In the genomic region with DNA sequence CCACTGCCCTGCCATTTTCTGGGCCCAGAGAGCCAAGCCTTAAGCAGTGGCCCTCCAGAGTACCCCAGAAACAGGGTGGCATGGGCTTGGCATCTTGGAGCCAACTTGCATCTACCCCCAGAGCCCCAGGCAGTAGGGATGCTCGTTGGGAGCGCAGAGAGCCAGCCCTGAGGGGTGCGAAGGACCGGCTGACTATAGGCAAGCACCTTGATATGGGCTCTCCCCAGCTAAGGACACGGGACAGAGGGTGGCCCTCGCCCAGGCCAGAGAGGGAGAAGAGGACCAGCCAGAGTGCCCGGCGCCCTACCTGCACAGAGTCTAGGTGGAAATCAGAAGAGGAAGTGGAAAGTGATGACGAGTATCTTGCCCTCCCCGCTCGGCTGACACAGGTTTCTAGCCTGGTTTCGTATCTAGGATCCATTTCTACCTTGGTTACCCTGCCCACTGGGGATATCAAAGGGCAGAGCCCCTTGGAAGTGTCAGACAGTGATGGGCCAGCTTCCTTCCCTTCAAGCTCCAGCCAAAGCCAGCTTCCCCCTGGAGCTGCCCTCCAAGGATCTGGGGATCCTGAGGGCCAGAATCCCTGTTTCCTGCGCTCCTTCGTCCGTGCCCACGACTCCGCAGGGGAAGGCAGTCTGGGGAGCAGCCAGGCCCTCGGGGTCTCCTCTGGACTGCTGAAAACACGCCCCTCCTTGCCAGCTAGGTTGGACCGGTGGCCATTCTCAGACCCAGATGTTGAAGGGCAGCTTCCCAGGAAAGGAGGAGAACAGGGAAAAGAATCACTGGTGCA, we compare ENCODE assay signal across 12 cellular contexts. TPM values are rescaled to one million over a fixed set of nuclear protein-coding genes. Genes with fewer than 3 reads are reported as not detected.
A peak's percentile ranks its signal among the peaks of the same experiment; 100 is the strongest.
DNase-seq lines count a peak whose midpoint lies in the region; ATAC-seq and TF ChIP-seq lines count a peak whose summit lies in the region.
"Had no signal": no experiment of that assay in that cellular context is flagged by ENCODE, and none has a peak within 500 bp of the region (broad histone marks: within the 10 kb centered on the region; RNA-seq: fewer than 3 reads in every experiment).

No MANE protein-coding gene starts in this region.

- WGBS in testis, 2 donors = 92 to 94% methylated on average over 14 to 20 of the region's 20 CpGs

- H3K36me3 ChIP-seq in Karpas-422 (ENCODE audit: insufficient read depth, low read length) (peaks cover 43% of the 10 kb centered on the region), gastrocnemius medialis (peaks cover 0 to 24% of the 10 kb centered on the region in 2 donors), testis (ENCODE audit: low read depth, missing control alignments) (no peaks in the 10 kb centered on the region)

- no peak overlapping the region for H3K4me3 ChIP-seq in Karpas-422 (ENCODE audit: low read length)
- H3K4me3 ChIP-seq in gastrocnemius medialis = no peak overlapping the region
- no peak overlapping the region for H3K4me3 ChIP-seq in foreskin fibroblast (ENCODE audit: low read depth in 1 of 2, low read length in 2 of 2)
- no peak overlapping the region for H3K4me3 ChIP-seq in testis
- H3K4me3 ChIP-seq: right lobe of liver, SK-N-MC had no signal

- H3K27ac ChIP-seq in Karpas-422 (ENCODE audit: low read length) = no peak overlapping the region
- peak overlapping the region; percentile 38 to 90 (median 81) for H3K27ac ChIP-seq in gastrocnemius medialis
- no peak overlapping the region for H3K27ac ChIP-seq in testis
- H3K27ac ChIP-seq: right lobe of liver, SK-N-MC had no signal

- no peaks in the 10 kb centered on the region for H3K9me2 ChIP-seq in Karpas-422 (replicated peaks; ENCODE audit: insufficient read depth, low read length)

- TF ChIP-seq POLR2A in gastrocnemius medialis (IDR thresholded peaks at IDR 0.05) (no peak), testis (IDR thresholded peaks at IDR 0.05) (no peak)

- H3K9ac ChIP-seq in Karpas-422 (ENCODE audit: low read length) = no peak overlapping the region

- peak; percentile 50 for ATAC-seq in GM21515 (IDR thresholded peaks at IDR 0.05; ENCODE audit: unreplicated experiment)
- ATAC-seq in gastrocnemius medialis = no peak
- ATAC-seq in HG03378 (IDR thresholded peaks at IDR 0.05; ENCODE audit: unreplicated experiment) = no peak

- in situ Hi-C loops in gastrocnemius medialis (cut with MboI; ENCODE audit: low sequenced_read_pairs in 4 of 4) = loop anchor here in 2 of 4 donors (10.0 to 25.0 kb wide), 2 partner anchors 52 to 365 kb away; partner anchors contain the start of gene SPRED2 (in 1 of the 2)

- TF ChIP-seq CTCF in gastrocnemius medialis (IDR thresholded peaks at IDR 0.05 in 4 of 5, conservative IDR thresholded peaks at IDR 0.05 in 1 of 5) (no peak), foreskin fibroblast (IDR thresholded peaks at IDR 0.05; ENCODE audit: low read depth, low read length) (no peak), testis (IDR thresholded peaks at IDR 0.05) (no peak)

- H3K9me3 ChIP-seq in Karpas-422 (ENCODE audit: low read length) = no peaks in the 10 kb centered on the region
- H3K9me3 ChIP-seq in gastrocnemius medialis = no peaks in the 10 kb centered on the region
- H3K9me3 ChIP-seq in testis = no peaks in the 10 kb centered on the region
- H3K9me3 ChIP-seq: right lobe of liver had no signal

- no peaks in the 10 kb centered on the region; the same call in 1 of the 2 replicates for H4K20me1 ChIP-seq in Karpas-422 (ENCODE audit: insufficient read depth, low read depth, low read length)

- intact Hi-C loops in gastrocnemius medialis (cut with DNase I; ENCODE audit: low total_unique reads) = loop anchor here (5.0 kb wide), 1 partner anchor 155 kb away; the partner anchor contains the start of gene ACTR2
- intact Hi-C loops in testis (cut with DNase I; ENCODE audit: low total_unique reads) = loop anchor here (2.0 kb wide), 1 partner anchor 52 kb away; no protein-coding TSS in a partner anchor

- peak; percentile 45 for DNase-seq in activated effector memory CD4-positive, alpha-beta T cell treated with anti-CD3 and anti-CD28 coated beads, Interleukin-2, amount 50 U/mL, for 16 hours
- DNase-seq in activated effector memory CD4-positive, alpha-beta T cell treated with Interleukin-2 at 50 U/mL for 16 hours = no peak
- DNase-seq in Karpas-422 (peak; percentile 68), gastrocnemius medialis (no peak), foreskin fibroblast (no peak), testis (no peak)
- DNase-seq: MV-4-11, NCI-H524 treated with DMSO at 0.1 percent for 48 hours had no signal

- H2AFZ ChIP-seq in Karpas-422 (ENCODE audit: low read length) = no peak overlapping the region

- H3K27me3 ChIP-seq in Karpas-422 (ENCODE audit: low read length) (no peaks in the 10 kb centered on the region), gastrocnemius medialis (no peaks in the 10 kb centered on the region), testis (no peaks in the 10 kb centered on the region)
- H3K27me3 ChIP-seq: right lobe of liver had no signal

- peaks cover 29% of the 10 kb centered on the region for H3K79me2 ChIP-seq in Karpas-422 (ENCODE audit: low read length)

- H3K4me1 ChIP-seq in Karpas-422 (ENCODE audit: low read length) (peaks cover 9% of the 10 kb centered on the region; the same call in 1 of the 2 replicates), gastrocnemius medialis (peaks cover 78 to 82% of the 10 kb centered on the region in 2 donors), testis (peaks cover 35% of the 10 kb centered on the region)

- H3K4me2 ChIP-seq in Karpas-422 (ENCODE audit: low read depth, low read length, poor library complexity, severe bottlenecking) = no peak overlapping the region

RNA-seq across cellular contexts. Expression of gene CEP68, which starts 16.2 kb away (rescaled TPM):
- total RNA-seq in Karpas-422 (2014; rRNA removed; shearing (Covaris generic); ENCODE audit: low replicate concordance) = 23.4 and 25.8 TPM in 2 replicates
- total RNA-seq in gastrocnemius medialis (10 to 100 TPM; 21.4 to 48.0 (median 35.2) TPM), testis (10 to 100 TPM; 25.9 to 28.2 TPM)
- polyA plus RNA-seq in testis (ENCODE audit: insufficient read depth, low read depth, low replicate concordance) = 13.3 TPM

RNA-seq across cellular contexts. Expression of gene RAB1A, which starts 57.5 kb away (rescaled TPM):
- 40.1 and 79.1 TPM in 2 replicates for total RNA-seq in Karpas-422 (2014; rRNA removed; shearing (Covaris generic); ENCODE audit: low replicate concordance)
- total RNA-seq in gastrocnemius medialis (10 to 100 TPM; 36.4 to 71.3 (median 43.7) TPM), testis (100 to 1,000 TPM in 1 of 2 donors, 10 to 100 TPM in 1; 82.0 to 113 TPM)
- polyA plus RNA-seq in testis (ENCODE audit: insufficient read depth, low read depth, low replicate concordance) = 154 TPM

Comparison
In these comparisons a context has a peak if more than half of its experiments do, and no peak if none do; other contexts are left out.
1. DNase-seq: peak in activated effector memory CD4-positive, alpha-beta T cell treated with anti-CD3 and anti-CD28 coated beads, Interleukin-2, amount 50 U/mL, for 16 hours (single experiment) and Karpas-422 (single experiment); none in activated effector memory CD4-positive, alpha-beta T cell treated with Interleukin-2 at 50 U/mL for 16 hours (single experiment), gastrocnemius medialis (0 of 2), foreskin fibroblast (0 of 2) and testis (single experiment).
2. H3K27ac ChIP-seq: peak in gastrocnemius medialis (4 of 4); none in Karpas-422 (single experiment) and testis (0 of 2).